ENCODE assay signal across 23 cellular contexts in the genomic region with DNA sequence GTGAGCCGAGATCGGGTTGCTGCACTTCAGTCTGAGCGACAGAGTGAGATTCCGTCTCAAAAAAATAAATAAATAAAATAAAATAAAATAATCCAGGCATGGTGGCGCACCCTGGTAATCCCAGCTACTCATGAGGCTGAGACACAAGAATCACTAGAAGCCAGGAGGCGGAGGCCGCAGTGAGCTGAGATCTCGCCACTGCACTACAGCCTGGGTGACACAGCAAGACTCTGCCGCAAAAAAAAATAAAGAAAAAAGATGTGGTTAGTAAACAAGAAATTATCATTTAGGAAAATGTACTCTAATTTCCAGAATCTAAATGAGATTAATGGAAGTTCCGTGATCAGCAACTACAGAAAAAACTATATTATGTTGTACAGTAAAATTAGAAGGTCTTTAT. TPM values are rescaled to one million over a fixed set of nuclear protein-coding genes. Genes with fewer than 3 reads are reported as not detected.
DNase-seq lines count a peak whose midpoint lies in the region; TF ChIP-seq lines count a peak whose summit lies in the region.
"Had no signal": no experiment of that assay in that cellular context is flagged by ENCODE, and none has a peak within 500 bp of the region (broad histone marks: within the 10 kb centered on the region; RNA-seq: fewer than 3 reads in every experiment).

No MANE protein-coding gene starts in this region.

- H3K9me2 ChIP-seq in PC-9 (ENCODE audit: insufficient read depth): no peaks in the 10 kb centered on the region

- intact Hi-C loops in activated CD4-positive, alpha-beta T cell treated with anti-CD3 and anti-CD28 coated beads, Interleukin-2, amount 10 ng/mL, durations not matched to agents 24 days and 14 days (cut with micrococcal nuclease): loop anchor here (1.0 kb wide), 1 partner anchor 47 kb away; no protein-coding TSS in a partner anchor
- intact Hi-C loops in PC-9 (cut with micrococcal nuclease; ENCODE audit: unreplicated experiment): no loop called here
- intact Hi-C loops in mammary epithelial cell (cut with micrococcal nuclease): no loop called here
- intact Hi-C loops in breast epithelium (cut with DNase I; ENCODE audit: low total_unique reads): no loop called here

- H3K27me3 Mint-ChIP-seq in activated CD4-positive, alpha-beta T cell treated with anti-CD3 and anti-CD28 coated beads, Interleukin-2, amount 10 ng/mL, durations not matched to agents 24 days and 14 days: no peaks in the 10 kb centered on the region
- no peaks in the 10 kb centered on the region for H3K27me3 Mint-ChIP-seq in activated naive CD4-positive, alpha-beta T cell treated with anti-CD3 and anti-CD28 coated beads, Interleukin-2, amount 50 U/mL, for 24 hours

- H3K4me2 ChIP-seq in PC-9 (no peak overlapping the region), mammary epithelial cell (ENCODE audit: insufficient read depth, low read depth, low read length) (no peak overlapping the region)
- H3K4me2 ChIP-seq: BLaER1 had no signal

- CTCF ChIA-PET in PC-9 (lab: Charles Lee): no interaction called here
- CTCF ChIA-PET in mammary epithelial cell (lab: Charles Lee; ENCODE audit: low non-redundant PET): no interaction called here

- DNase-seq in activated CD4-positive, alpha-beta T cell treated with anti-CD3 and anti-CD28 coated beads, Interleukin-2, amount 10 ng/mL, durations not matched to agents 24 days and 14 days: no peak
- DNase-seq in activated CD4-positive, alpha-beta T cell treated with anti-CD3 and anti-CD28 coated beads for 4 hours: no peak
- no peak for DNase-seq in PC-9
- DNase-seq in stimulated activated CD4-positive, alpha-beta T cell treated with anti-CD3 and anti-CD28 coated beads, Interleukin-4, amount 100 ng/mL, for 24 hours: peak; percentile 64
- no peak for DNase-seq in mammary epithelial cell
- no peak for DNase-seq in SJCRH30
- DNase-seq in breast epithelium (ENCODE audit: low spot score in 2 of 2): no peak
- DNase-seq: amygdala, Calu3, caudate nucleus, foreskin keratinocyte, H9, hippocampal formation, islet precursor cell, NCI-H1105 treated with DMSO at 0.1 percent for 48 hours, NCI-H2107, NCI-H524 treated with DMSO at 0.1 percent for 48 hours, occipital lobe, retina had no signal

- WGBS in mammary epithelial cell (ENCODE audit: low coverage, missing lambda C conversion rate): 98% methylated on average over 9 of the region's 10 CpGs

- H3K9me3 Mint-ChIP-seq in activated CD4-positive, alpha-beta T cell treated with anti-CD3 and anti-CD28 coated beads, Interleukin-2, amount 10 ng/mL, durations not matched to agents 24 days and 14 days: no peaks in the 10 kb centered on the region
- no peaks in the 10 kb centered on the region for H3K9me3 Mint-ChIP-seq in activated naive CD4-positive, alpha-beta T cell treated with anti-CD3 and anti-CD28 coated beads, Interleukin-2, amount 50 U/mL, for 24 hours
- H3K9me3 Mint-ChIP-seq: H9 had no signal

- H3K27ac Mint-ChIP-seq in activated CD4-positive, alpha-beta T cell treated with anti-CD3 and anti-CD28 coated beads, Interleukin-2, amount 10 ng/mL, durations not matched to agents 24 days and 14 days: peak overlapping the region; percentile 87
- peak overlapping the region; percentile 69 for H3K27ac Mint-ChIP-seq in activated naive CD4-positive, alpha-beta T cell treated with anti-CD3 and anti-CD28 coated beads, Interleukin-2, amount 50 U/mL, for 24 hours
- H3K27ac Mint-ChIP-seq: H9 had no signal

- no peak overlapping the region for H3K4me3 Mint-ChIP-seq in activated CD4-positive, alpha-beta T cell treated with anti-CD3 and anti-CD28 coated beads, Interleukin-2, amount 10 ng/mL, durations not matched to agents 24 days and 14 days
- H3K4me3 Mint-ChIP-seq in activated naive CD4-positive, alpha-beta T cell treated with anti-CD3 and anti-CD28 coated beads, Interleukin-2, amount 50 U/mL, for 24 hours: peak overlapping the region; percentile 43
- H3K4me3 Mint-ChIP-seq: H9 had no signal

- H3K36me3 Mint-ChIP-seq in activated CD4-positive, alpha-beta T cell treated with anti-CD3 and anti-CD28 coated beads, Interleukin-2, amount 10 ng/mL, durations not matched to agents 24 days and 14 days (ENCODE audit: low read depth): no peaks in the 10 kb centered on the region
- H3K36me3 Mint-ChIP-seq in activated naive CD4-positive, alpha-beta T cell treated with anti-CD3 and anti-CD28 coated beads, Interleukin-2, amount 50 U/mL, for 24 hours: no peaks in the 10 kb centered on the region

- POLR2A ChIA-PET in PC-9 (lab: Charles Lee; ENCODE audit: unreplicated experiment): no interaction called here

- H3K27ac ChIP-seq in PC-9 (no peak overlapping the region), mammary epithelial cell (ENCODE audit: insufficient read depth, low read depth, low read length) (no peak overlapping the region), SJCRH30 (no peak overlapping the region), breast epithelium (no peak overlapping the region)
- H3K27ac ChIP-seq: BLaER1, epithelial cell of prostate, foreskin keratinocyte had no signal

- in situ Hi-C loops in mammary epithelial cell (cut with MboI; ENCODE audit: low sequenced_read_pairs in 2 of 2): no loop called here

- peaks cover 6% of the 10 kb centered on the region for H3K4me1 ChIP-seq in PC-9 (replicated peaks; ENCODE audit: insufficient read depth)
- peaks cover 6% of the 10 kb centered on the region for H3K4me1 ChIP-seq in mammary epithelial cell (ENCODE audit: insufficient read depth, low read length)
- H3K4me1 ChIP-seq in SJCRH30: no peaks in the 10 kb centered on the region
- no peaks in the 10 kb centered on the region for H3K4me1 ChIP-seq in breast epithelium
- H3K4me1 ChIP-seq: BLaER1 had no signal

- H3K9ac ChIP-seq in mammary epithelial cell (ENCODE audit: insufficient read depth, low read length): no peak overlapping the region
- H3K9ac ChIP-seq: BLaER1 had no signal

- dilution Hi-C loops in mammary epithelial cell (cut with HindIII; ENCODE audit: low sequenced_read_pairs): no loop called here

- BruUV-seq in PC-9 (replicated peaks; lab: Mats Ljungman, UMichigan) (no TSS peak), mammary epithelial cell (replicated peaks; lab: Mats Ljungman, UMichigan) (no TSS peak)

- H3F3A ChIP-seq in PC-9 (ENCODE audit: insufficient read depth, low read depth): peaks cover under 1% of the 10 kb centered on the region; the same call in 1 of the 2 replicates

- peaks cover 23% of the 10 kb centered on the region for H3K4me1 Mint-ChIP-seq in activated CD4-positive, alpha-beta T cell treated with anti-CD3 and anti-CD28 coated beads, Interleukin-2, amount 10 ng/mL, durations not matched to agents 24 days and 14 days
- peaks cover 30% of the 10 kb centered on the region for H3K4me1 Mint-ChIP-seq in activated naive CD4-positive, alpha-beta T cell treated with anti-CD3 and anti-CD28 coated beads, Interleukin-2, amount 50 U/mL, for 24 hours

- H3K79me2 ChIP-seq in PC-9 (ENCODE audit: low read depth) (no peaks in the 10 kb centered on the region), mammary epithelial cell (ENCODE audit: insufficient read depth, low read length) (no peaks in the 10 kb centered on the region)

- no peak for TF ChIP-seq CTCF in PC-9 (conservative IDR thresholded peaks at IDR 0.05)
- TF ChIP-seq CTCF in mammary epithelial cell (conservative IDR thresholded peaks at IDR 0.05 in 1 of 2, IDR thresholded peaks at IDR 0.05 in 1 of 2; ENCODE audit: extremely low read depth in 1 of 2, insufficient read depth in 1 of 2, low read depth in 1 of 2, low read length in 2 of 2): no peak
- TF ChIP-seq CTCF in breast epithelium (IDR thresholded peaks at IDR 0.05): no peak

- no peak overlapping the region for H3K4me3 ChIP-seq in PC-9
- no peak overlapping the region for H3K4me3 ChIP-seq in mammary epithelial cell (replicated peaks in 1 of 3; ENCODE audit: insufficient read depth in 1 of 3, low read depth in 2 of 3, low read length in 3 of 3)
- H3K4me3 ChIP-seq in SJCRH30: no peak overlapping the region
- no peak overlapping the region for H3K4me3 ChIP-seq in breast epithelium
- H3K4me3 ChIP-seq: BLaER1, lung had no signal

- TF ChIP-seq POLR2A in breast epithelium (IDR thresholded peaks at IDR 0.05): no peak

- no peaks in the 10 kb centered on the region for H4K20me1 ChIP-seq in PC-9 (ENCODE audit: insufficient read depth)
- H4K20me1 ChIP-seq in mammary epithelial cell (ENCODE audit: insufficient read depth, low read length): no peaks in the 10 kb centered on the region
- H4K20me1 ChIP-seq: BLaER1 had no signal

- H3K27me3 ChIP-seq in PC-9 (ENCODE audit: insufficient read depth, low read depth) (no peaks in the 10 kb centered on the region), mammary epithelial cell (ENCODE audit: insufficient read depth, low read length) (no peaks in the 10 kb centered on the region), SJCRH30 (no peaks in the 10 kb centered on the region), breast epithelium (no peaks in the 10 kb centered on the region)
- H3K27me3 ChIP-seq: BLaER1, foreskin keratinocyte had no signal

- no peaks in the 10 kb centered on the region for H3K9me3 ChIP-seq in PC-9 (ENCODE audit: insufficient read depth, low read depth)
- H3K9me3 ChIP-seq in mammary epithelial cell (replicated peaks; ENCODE audit: insufficient read depth, low read length): no peaks in the 10 kb centered on the region
- no peaks in the 10 kb centered on the region for H3K9me3 ChIP-seq in SJCRH30 (replicated peaks)
- H3K9me3 ChIP-seq in breast epithelium: no peaks in the 10 kb centered on the region
- H3K9me3 ChIP-seq: BLaER1 had no signal

- H3K36me3 ChIP-seq in PC-9 (ENCODE audit: low read depth) (no peaks in the 10 kb centered on the region), mammary epithelial cell (ENCODE audit: insufficient read depth, low read length) (no peaks in the 10 kb centered on the region), SJCRH30 (no peaks in the 10 kb centered on the region), breast epithelium (no peaks in the 10 kb centered on the region)
- H3K36me3 ChIP-seq: BLaER1 had no signal

- H2AFZ ChIP-seq in PC-9 (peak overlapping the region; percentile 33; the same call in 1 of the 2 replicates), mammary epithelial cell (ENCODE audit: low read depth, low read length) (no peak overlapping the region)

RNA-seq across cellular contexts. Expression of gene LRBA, which starts 14.5 kb away (rescaled TPM):
- 52.6 and 54.0 TPM in 2 replicates for total RNA-seq in activated CD4-positive, alpha-beta T cell treated with anti-CD3 and anti-CD28 coated beads, Interleukin-2, amount 10 ng/mL, durations not matched to agents 24 days and 14 days
- 77.4 and 84.5 TPM in 2 replicates for total RNA-seq in PC-9 (2021)
- 100 to 1,000 TPM in 1 of 2 donors, 10 to 100 TPM in 1; 63.3 to 108 TPM for total RNA-seq in mammary epithelial cell
- 36.9 TPM for polyA plus RNA-seq in mammary epithelial cell
- 226 TPM for polyA minus RNA-seq in mammary epithelial cell
- total RNA-seq in SJCRH30 (2014; rRNA removed; shearing (Covaris generic)): 22.0 and 25.9 TPM in 2 replicates
- total RNA-seq in breast epithelium: 100 to 1,000 TPM in 1 of 3 donors, 10 to 100 TPM in 2; 26.9 to 138 (median 93.7) TPM
